9 cellular contexts compared by ENCODE assay signal in the genomic region with DNA sequence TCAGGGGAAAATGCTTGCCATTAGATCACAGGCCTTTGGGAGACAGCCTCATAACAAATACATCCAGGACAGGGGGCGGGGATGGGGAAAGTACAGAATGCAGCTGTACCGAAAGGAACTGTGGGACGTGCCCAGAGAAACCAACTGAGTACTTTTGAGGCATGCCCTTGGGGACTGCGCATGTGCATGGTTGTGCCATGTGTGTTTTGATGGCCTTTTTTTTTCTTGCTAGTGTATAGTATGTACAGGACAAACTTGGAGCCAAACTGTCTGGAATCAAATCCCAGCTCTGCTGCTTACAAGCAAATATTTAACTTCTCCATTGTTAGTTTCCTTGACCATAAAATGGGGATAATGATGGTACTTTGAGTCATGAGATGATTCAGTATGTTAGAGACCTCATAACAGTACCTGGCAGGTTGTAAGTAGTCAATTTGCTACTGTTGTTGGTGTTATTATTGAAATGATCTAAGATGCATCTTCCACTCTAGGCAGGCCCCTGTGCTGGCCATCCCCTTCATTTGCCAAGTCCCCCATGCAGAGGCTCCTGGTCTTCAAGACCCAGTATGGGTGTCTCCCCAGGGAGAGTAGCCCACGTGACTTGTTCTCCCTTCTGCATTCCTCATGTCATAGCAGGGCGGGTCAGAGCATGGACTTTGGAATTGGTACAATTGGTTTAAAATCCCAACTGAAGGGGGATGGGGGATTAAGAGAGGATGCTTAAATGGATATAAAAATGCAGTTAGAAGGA.
DNase-seq lines count a peak whose midpoint lies in the region; ATAC-seq and TF ChIP-seq lines count a peak whose summit lies in the region.
"Had no signal": no experiment of that assay in that cellular context is flagged by ENCODE, and none has a peak within 500 bp of the region (broad histone marks: within the 10 kb centered on the region; RNA-seq: fewer than 3 reads in every experiment).

No MANE protein-coding gene starts in this region.

- no TSS peak for BruUV-seq in Panc1 (replicated peaks; lab: Mats Ljungman, UMichigan)

- H3K4me3 ChIP-seq in Panc1 (ENCODE audit: low read depth in 2 of 2, low read length in 2 of 2) (no peak overlapping the region), foreskin fibroblast (ENCODE audit: low read depth in 1 of 2, low read length in 2 of 2) (no peak overlapping the region)

- DNase-seq in activated naive CD8-positive, alpha-beta T cell treated with anti-CD3 and anti-CD28 coated beads for 36 hours = no peak
- no peak for DNase-seq in Panc1 (ENCODE audit: low read depth, low spot score)
- DNase-seq in foreskin fibroblast = peak; percentile 71 to 76
- peak in 4 of 49 donors; percentile 10 to 21 (median 19) for DNase-seq in substantia nigra (lab: John Stamatoyannopoulos, UW)
- DNase-seq in erythroblast (lab: John Stamatoyannopoulos, UW) = no peak
- DNase-seq in cerebellum (ENCODE audit: low spot score) = no peak
- DNase-seq: amniotic stem cell had no signal

- intact Hi-C loops in Panc1 (cut with micrococcal nuclease; ENCODE audit: unreplicated experiment) = no loop called here

- TF ChIP-seq CTCF in Panc1 (IDR thresholded peaks at IDR 0.05) (no peak), foreskin fibroblast (IDR thresholded peaks at IDR 0.05; ENCODE audit: low read depth, low read length) (no peak)

- H3K9me3 Mint-ChIP-seq in activated naive CD8-positive, alpha-beta T cell (ENCODE audit: low read depth) = no peaks in the 10 kb centered on the region
- no peaks in the 10 kb centered on the region for H3K9me3 Mint-ChIP-seq in activated naive CD8-positive, alpha-beta T cell treated with anti-CD3 and anti-CD28 coated beads for 36 hours

- no peak overlapping the region for H3K27ac ChIP-seq in Panc1 (ENCODE audit: low read length)
- H3K27ac ChIP-seq in substantia nigra (ENCODE audit: low read depth, low read length, poor library complexity, severe bottlenecking) = peak overlapping the region; percentile 68

- H3K36me3 Mint-ChIP-seq in activated naive CD8-positive, alpha-beta T cell = no peaks in the 10 kb centered on the region
- peaks cover 4% of the 10 kb centered on the region for H3K36me3 Mint-ChIP-seq in activated naive CD8-positive, alpha-beta T cell treated with anti-CD3 and anti-CD28 coated beads for 36 hours

- peaks cover 29% of the 10 kb centered on the region for H3K4me1 ChIP-seq in Panc1 (ENCODE audit: control insufficient read depth, insufficient read depth, low read length)

- no peak overlapping the region for H3K4me3 Mint-ChIP-seq in activated naive CD8-positive, alpha-beta T cell
- no peak overlapping the region for H3K4me3 Mint-ChIP-seq in activated naive CD8-positive, alpha-beta T cell treated with anti-CD3 and anti-CD28 coated beads for 36 hours

- H3K27me3 ChIP-seq in Panc1 (ENCODE audit: control insufficient read depth, insufficient read depth, low read length) = no peaks in the 10 kb centered on the region

- CTCF ChIA-PET in Panc1 (lab: Charles Lee) = no interaction called here

- no peak for TF ChIP-seq POLR2A in erythroblast (IDR thresholded peaks at IDR 0.05; ENCODE audit: low read length)

- peaks cover 35% of the 10 kb centered on the region for H3K4me1 Mint-ChIP-seq in activated naive CD8-positive, alpha-beta T cell (ENCODE audit: low read depth)
- H3K4me1 Mint-ChIP-seq in activated naive CD8-positive, alpha-beta T cell treated with anti-CD3 and anti-CD28 coated beads for 36 hours = peaks cover 38% of the 10 kb centered on the region

- in situ Hi-C loops in Panc1 (cut with HindIII; ENCODE audit: low pct_unique_long_range_greater_than_20kb, low sequenced_read_pairs) = no loop called here

- H3K36me3 ChIP-seq in Panc1 (ENCODE audit: control insufficient read depth, insufficient read depth, low read length) = no peaks in the 10 kb centered on the region

- H3K27me3 Mint-ChIP-seq in activated naive CD8-positive, alpha-beta T cell = no peaks in the 10 kb centered on the region
- H3K27me3 Mint-ChIP-seq in activated naive CD8-positive, alpha-beta T cell treated with anti-CD3 and anti-CD28 coated beads for 36 hours = no peaks in the 10 kb centered on the region

- POLR2A ChIA-PET in Panc1 (lab: Charles Lee) = no interaction called here

- H3K9me3 ChIP-seq in Panc1 (ENCODE audit: control insufficient read depth, insufficient read depth, low read depth, low read length) = no peaks in the 10 kb centered on the region

- peak overlapping the region; percentile 12 for H3K27ac Mint-ChIP-seq in activated naive CD8-positive, alpha-beta T cell
- no peak overlapping the region for H3K27ac Mint-ChIP-seq in activated naive CD8-positive, alpha-beta T cell treated with anti-CD3 and anti-CD28 coated beads for 36 hours

- ATAC-seq in Panc1 = peak; percentile 57
- ATAC-seq in GM18519 (IDR thresholded peaks at IDR 0.05; ENCODE audit: low FRiP score, unreplicated experiment) = no peak

Comparison
In these comparisons a context has a peak if more than half of its experiments do, and no peak if none do; other contexts are left out.
1. DNase-seq: peak in foreskin fibroblast (2 of 2); none in activated naive CD8-positive, alpha-beta T cell treated with anti-CD3 and anti-CD28 coated beads for 36 hours (single experiment), Panc1 (single experiment), erythroblast (0 of 2) and cerebellum (single experiment).